ENCODE assay signal across 1 cellular context in genomic region chr12:124617615-124618014, GRCh38.
TF ChIP-seq lines count a peak whose summit lies in the region.

No MANE protein-coding gene starts in this region.

TF ChIP-seq in WTC11, 78 proteins besides CTCF, POLR2A, EP300 and RAD21 (continued from another document):
- TF ChIP-seq, protein P1, sequence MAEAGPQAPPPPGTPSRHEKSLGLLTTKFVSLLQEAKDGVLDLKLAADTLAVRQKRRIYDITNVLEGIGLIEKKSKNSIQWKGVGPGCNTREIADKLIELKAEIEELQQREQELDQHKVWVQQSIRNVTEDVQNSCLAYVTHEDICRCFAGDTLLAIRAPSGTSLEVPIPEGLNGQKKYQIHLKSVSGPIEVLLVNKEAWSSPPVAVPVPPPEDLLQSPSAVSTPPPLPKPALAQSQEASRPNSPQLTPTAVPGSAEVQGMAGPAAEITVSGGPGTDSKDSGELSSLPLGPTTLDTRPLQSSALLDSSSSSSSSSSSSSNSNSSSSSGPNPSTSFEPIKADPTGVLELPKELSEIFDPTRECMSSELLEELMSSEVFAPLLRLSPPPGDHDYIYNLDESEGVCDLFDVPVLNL (CRISPR knock-in tag; IDR thresholded peaks at IDR 0.05; ENCODE audit: borderline replicate concordance, low read depth), result no peak
- TF ChIP-seq, protein P2, sequence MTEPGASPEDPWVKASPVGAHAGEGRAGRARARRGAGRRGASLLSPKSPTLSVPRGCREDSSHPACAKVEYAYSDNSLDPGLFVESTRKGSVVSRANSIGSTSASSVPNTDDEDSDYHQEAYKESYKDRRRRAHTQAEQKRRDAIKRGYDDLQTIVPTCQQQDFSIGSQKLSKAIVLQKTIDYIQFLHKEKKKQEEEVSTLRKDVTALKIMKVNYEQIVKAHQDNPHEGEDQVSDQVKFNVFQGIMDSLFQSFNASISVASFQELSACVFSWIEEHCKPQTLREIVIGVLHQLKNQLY (CRISPR knock-in tag; IDR thresholded peaks at IDR 0.05), result no peak
- TF ChIP-seq SOX15 (CRISPR knock-in tag; IDR thresholded peaks at IDR 0.05) (no peak), NR3C1 (CRISPR knock-in tag; conservative IDR thresholded peaks at IDR 0.05; ENCODE audit: low read depth) (no peak), ZNF232 (CRISPR knock-in tag; IDR thresholded peaks at IDR 0.05) (no peak), ZNF671 (CRISPR knock-in tag; IDR thresholded peaks at IDR 0.05) (no peak), CBFB (CRISPR knock-in tag; IDR thresholded peaks at IDR 0.05; ENCODE audit: low read depth) (no peak)
